Comparison of ENCODE assay signal across 7 cellular contexts in the genomic region with DNA sequence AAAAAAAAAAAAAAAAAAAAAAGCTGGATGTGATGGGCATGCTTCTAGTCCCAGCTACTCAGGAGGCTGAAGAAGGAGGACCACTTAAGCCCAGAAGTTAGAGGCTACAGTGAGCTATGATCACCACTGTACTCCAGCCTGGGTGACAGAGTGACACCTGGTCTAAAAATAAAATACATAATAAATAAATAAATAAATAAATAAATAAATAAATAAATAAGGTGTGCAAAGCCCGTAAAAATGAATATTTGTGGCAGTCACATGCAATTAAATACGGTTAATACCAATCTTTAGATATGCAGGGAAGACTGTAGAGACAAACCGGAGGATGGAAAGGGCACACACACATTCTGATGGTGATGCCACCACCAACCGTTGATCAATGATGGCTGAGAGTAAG.
"Had no signal": no experiment of that assay in that cellular context is flagged by ENCODE, and none has a peak within 500 bp of the region (broad histone marks: within the 10 kb centered on the region; RNA-seq: fewer than 3 reads in every experiment).

No MANE protein-coding gene starts in this region.

- FAIRE-seq: G401.6, GM12878, GM12892, GM18507, GM19239 had no signal

- H3K4me3 ChIP-seq: GM12878 had no signal

- DNase-seq: GDM1, GF-D8 had no signal

- ATAC-seq: GM12878 had no signal
